ENCODE assay signal across 27 cellular contexts in the genomic region with DNA sequence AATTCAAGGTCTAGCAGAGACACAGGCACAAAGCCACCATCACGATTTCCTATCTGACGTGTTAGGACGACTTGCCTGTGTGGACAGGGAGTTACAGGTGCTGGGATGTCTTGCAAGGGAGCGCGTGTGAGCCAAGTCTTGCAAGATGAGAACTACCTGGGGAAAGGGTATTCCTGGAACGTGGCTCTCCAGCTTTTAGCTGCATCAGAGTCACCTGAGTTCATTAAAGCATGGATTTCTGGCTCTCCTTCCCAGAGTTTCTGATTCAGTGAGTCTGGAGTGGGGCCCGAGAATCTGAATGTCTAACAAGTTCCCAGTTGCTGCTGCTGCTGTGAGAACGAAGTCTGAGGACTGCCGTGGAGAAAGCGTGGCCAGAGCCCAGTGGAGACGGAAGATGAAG.
"Had no signal": no experiment of that assay in that cellular context is flagged by ENCODE, and none has a peak within 500 bp of the region (broad histone marks: within the 10 kb centered on the region; RNA-seq: fewer than 3 reads in every experiment).

No MANE protein-coding gene starts in this region.

- H3K9me3 Mint-ChIP-seq: activated CD8-positive, alpha-beta T cell treated with anti-CD3 and anti-CD28 coated beads for 36 hours; activated naive CD4-positive, alpha-beta T cell treated with anti-CD3 and anti-CD28 coated beads for 36 hours; activated naive CD4-positive, alpha-beta T cell treated with anti-CD3 and anti-CD28 coated beads, Interleukin-2, amount 50 U/mL, for 72 hours; activated T-cell treated with anti-CD3 and anti-CD28 coated beads, Interleukin-2, amount 50 U/mL, for 72 hours; activated T-helper 2 cell treated with anti-CD3 and anti-CD28 coated beads, Interferon-gamma antibody, Interleukin-2, Interleukin-4, amounts not matched to agents 10 μg/mL and 5 μg/mL and 100 μg/mL, durations not matched to agents 14 hours and 24 hours and 36 hours; T-helper 1 cell treated with Interleukin-12 subunit alpha and Interleukin-12 subunit beta and Interleukin-4 antibody, amounts not matched to agents 30 μg/mL and 1 μg/mL, for 36 hours had no signal

- DNase-seq: activated CD4-positive, alpha-beta T cell treated with anti-CD3 and anti-CD28 coated beads, Interleukin-2, amount 50 U/mL, for 4 hours; activated CD8-positive, alpha-beta T cell treated with anti-CD3 and anti-CD28 coated beads for 36 hours; activated gamma-delta T cell; activated naive CD4-positive, alpha-beta T cell treated with anti-CD3 and anti-CD28 coated beads for 36 hours; activated T-cell treated with anti-CD3 and anti-CD28 coated beads, Interleukin-2, amount 50 U/mL, for 1 hour; activated T-cell treated with anti-CD3 and anti-CD28 coated beads, Interleukin-2, amount 50 U/mL, for 72 hours; adrenal gland; body of pancreas; Karpas-422; NCI-H1048; NCI-H1105 treated with DMSO at 0.1 percent for 48 hours; NCI-H1436; NCI-H1694; NCI-H2029; NCI-H345; NCI-H524 treated with DMSO at 0.1 percent for 48 hours; RPMI8226; SHP77 treated with DMSO at 0.1 percent for 48 hours; SK-N-SH; T1000 had no signal

- H3K27ac ChIP-seq: adrenal gland, body of pancreas, breast epithelium, SJSA1 had no signal

- H3K27ac Mint-ChIP-seq: activated CD4-positive, alpha-beta T cell treated with anti-CD3 and anti-CD28 coated beads, Interleukin-2, amount 10 ng/mL, durations not matched to agents 24 days and 14 days; activated CD8-positive, alpha-beta T cell treated with anti-CD3 and anti-CD28 coated beads for 36 hours; activated naive CD4-positive, alpha-beta T cell treated with anti-CD3 and anti-CD28 coated beads for 36 hours; activated naive CD4-positive, alpha-beta T cell treated with anti-CD3 and anti-CD28 coated beads, Interleukin-2, amount 50 U/mL, for 72 hours; activated T-cell treated with anti-CD3 and anti-CD28 coated beads, Interleukin-2, amount 50 U/mL, for 72 hours; activated T-helper 2 cell treated with anti-CD3 and anti-CD28 coated beads, Interferon-gamma antibody, Interleukin-2, Interleukin-4, amounts not matched to agents 10 μg/mL and 5 μg/mL and 100 μg/mL, durations not matched to agents 14 hours and 24 hours and 36 hours; T-helper 1 cell treated with Interleukin-12 subunit alpha and Interleukin-12 subunit beta and Interleukin-4 antibody, amounts not matched to agents 30 μg/mL and 1 μg/mL, for 36 hours had no signal

- ATAC-seq: activated CD8-positive, alpha-beta T cell treated with anti-CD3 and anti-CD28 coated beads for 36 hours; activated naive CD4-positive, alpha-beta T cell treated with anti-CD3 and anti-CD28 coated beads, Interleukin-2, amount 50 U/mL, for 72 hours; activated T-cell treated with anti-CD3 and anti-CD28 coated beads, Interleukin-2, amount 50 U/mL, for 72 hours; body of pancreas; Panc1 had no signal

- H3K9me3 ChIP-seq: adrenal gland, body of pancreas, breast epithelium, SJSA1, SK-N-SH had no signal

- H3K4me3 ChIP-seq: adrenal gland, body of pancreas, breast epithelium, SJSA1 had no signal

- H3K4me3 Mint-ChIP-seq: activated CD4-positive, alpha-beta T cell treated with anti-CD3 and anti-CD28 coated beads, Interleukin-2, amount 10 ng/mL, durations not matched to agents 24 days and 14 days; activated CD8-positive, alpha-beta T cell treated with anti-CD3 and anti-CD28 coated beads for 36 hours; activated naive CD4-positive, alpha-beta T cell treated with anti-CD3 and anti-CD28 coated beads for 36 hours; activated T-cell treated with anti-CD3 and anti-CD28 coated beads, Interleukin-2, amount 50 U/mL, for 72 hours; T-helper 1 cell treated with Interleukin-12 subunit alpha and Interleukin-12 subunit beta and Interleukin-4 antibody, amounts not matched to agents 30 μg/mL and 1 μg/mL, for 36 hours had no signal

- H3K27me3 ChIP-seq: adrenal gland, body of pancreas had no signal

- H3K36me3 ChIP-seq: adrenal gland, breast epithelium, SJSA1 had no signal

- H3K4me1 ChIP-seq: breast epithelium had no signal
